Comparison of ENCODE assay signal across 22 cellular contexts in genomic region chr11:94939346-94939745, GRCh38. TPM values are rescaled to one million over a fixed set of nuclear protein-coding genes. Genes with fewer than 3 reads are reported as not detected.
DNase-seq lines count a peak whose midpoint lies in the region; ATAC-seq, FAIRE-seq and TF ChIP-seq lines count a peak whose summit lies in the region.
"Had no signal": no experiment of that assay in that cellular context is flagged by ENCODE, and none has a peak within 500 bp of the region (broad histone marks: within the 10 kb centered on the region; RNA-seq: fewer than 3 reads in every experiment).

No MANE protein-coding gene starts in this region.

- no peak for DNase-seq in left ventricle myocardium inferior
- no peak for DNase-seq in left cardiac atrium
- DNase-seq in K562 (ENCODE audit: extremely low read depth in 1 of 4, low spot score in 3 of 4): no peak
- DNase-seq in mesenchymal stem cell: no peak
- DNase-seq in NCI-H1417 treated with DMSO at 0.1 percent for 48 hours (lab: John Stamatoyannopoulos, UW): no peak
- DNase-seq in stimulated activated CD8-positive, alpha-beta memory T cell treated with anti-CD3 and anti-CD28 coated beads, Interleukin-4, amount 100 ng/mL, for 48 hours: no peak
- no peak for DNase-seq in colonic mucosa
- DNase-seq: 8988T; ACHN; BE2C; C1 segment of cervical spinal cord; CD4-positive, CD25-positive, alpha-beta regulatory T cell; CD8-positive, alpha-beta memory T cell; COR-L47; DMS 273 treated with DMSO at 0.1 percent for 48 hours; DMS53; DND-41; EL; H9 had no signal

- H4K20me1 ChIP-seq in K562 (replicated peaks; ENCODE audit: control insufficient read depth, insufficient read depth, low read length): no peaks in the 10 kb centered on the region

- no peak overlapping the region for H2BK12ac ChIP-seq in mesenchymal stem cell (ENCODE audit: low read length in 2 of 2)

- H3K4ac ChIP-seq in mesenchymal stem cell (ENCODE audit: low read depth in 1 of 2, low read length in 2 of 2): no peak overlapping the region

- CTCF ChIA-PET in K562 (lab: Yijun Ruan, JAX; ENCODE audit: low intra/inter-chr PET ratio): no interaction called here

- no peak overlapping the region for H2AFZ ChIP-seq in K562 (ENCODE audit: low read depth, low read length)
- H2AFZ ChIP-seq in mesenchymal stem cell (ENCODE audit: low read depth, low read length): no peak overlapping the region

- no peak for TF ChIP-seq EP300 in K562 (IDR thresholded peaks at IDR 0.05; ENCODE audit: low read length)

- no peaks in the 10 kb centered on the region for H3K9me1 ChIP-seq in K562 (ENCODE audit: control insufficient read depth, insufficient read depth, low read length)

- H3K27ac ChIP-seq in left ventricle myocardium inferior (replicated peaks) (peak overlapping the region; percentile 72), K562 (ENCODE audit: extremely low read depth, low read depth, low read length) (no peak overlapping the region), mesenchymal stem cell (ENCODE audit: low read length, poor library complexity, severe bottlenecking) (no peak overlapping the region), colonic mucosa (no peak overlapping the region)

- no peak overlapping the region for H3K14ac ChIP-seq in mesenchymal stem cell (ENCODE audit: low read length in 2 of 2)

- H2BK120ac ChIP-seq in mesenchymal stem cell (ENCODE audit: low read depth, low read length): no peak overlapping the region

- H3K23ac ChIP-seq in mesenchymal stem cell (ENCODE audit: low read length in 2 of 2): no peak overlapping the region

- H3K18ac ChIP-seq in mesenchymal stem cell (ENCODE audit: low read depth in 1 of 2, low read length in 2 of 2): no peak overlapping the region

- no peak overlapping the region for H2BK5ac ChIP-seq in mesenchymal stem cell (ENCODE audit: low read depth, low read length, poor library complexity, severe bottlenecking)

- H3K27me3 ChIP-seq in left ventricle myocardium inferior (ENCODE audit: low read depth) (no peaks in the 10 kb centered on the region), K562 (ENCODE audit: control insufficient read depth in 2 of 2, insufficient read depth in 2 of 2, low read length in 2 of 2) (peaks cover 7 to 13% of the 10 kb centered on the region in 2 experiments; a peak in 2 of 5 replicates), mesenchymal stem cell (ENCODE audit: control insufficient read depth in 1 of 2, insufficient read depth in 1 of 2, low read length in 2 of 2) (no peaks in the 10 kb centered on the region), colonic mucosa (no peaks in the 10 kb centered on the region)
- H3K27me3 ChIP-seq: BE2C had no signal

- no peaks in the 10 kb centered on the region for H3K79me1 ChIP-seq in mesenchymal stem cell (replicated peaks; ENCODE audit: low read length, poor library complexity, severe bottlenecking)

- TF ChIP-seq POLR2A in K562 (conservative IDR thresholded peaks at IDR 0.05): no peak

- no peak overlapping the region for H3K4me3 ChIP-seq in left ventricle myocardium inferior
- H3K4me3 ChIP-seq in K562: no peak overlapping the region
- no peak overlapping the region for H3K4me3 ChIP-seq in mesenchymal stem cell (ENCODE audit: insufficient read depth in 1 of 2, low read depth in 1 of 2, low read length in 2 of 2)
- H3K4me3 ChIP-seq in colonic mucosa: no peak overlapping the region
- H3K4me3 ChIP-seq: GM12878 had no signal

- H3K79me2 ChIP-seq in K562 (ENCODE audit: control insufficient read depth, insufficient read depth, low read length): no peaks in the 10 kb centered on the region

- no peak overlapping the region for H3K9ac ChIP-seq in K562 (ENCODE audit: insufficient read depth in 1 of 2, low read depth in 2 of 2, low read length in 2 of 2)
- H3K9ac ChIP-seq in mesenchymal stem cell (ENCODE audit: low read length): peak overlapping the region; percentile 46
- no peak overlapping the region for H3K9ac ChIP-seq in colonic mucosa (ENCODE audit: low read depth in 2 of 2, low read length in 2 of 2)

- no peaks in the 10 kb centered on the region for H3K9me3 ChIP-seq in left ventricle myocardium inferior (replicated peaks)
- H3K9me3 ChIP-seq in K562 (replicated peaks; ENCODE audit: control insufficient read depth, insufficient read depth, low read depth, low read length): no peaks in the 10 kb centered on the region
- peaks cover 5% of the 10 kb centered on the region for H3K9me3 ChIP-seq in mesenchymal stem cell (ENCODE audit: control insufficient read depth, low read length)
- H3K9me3 ChIP-seq in colonic mucosa: no peaks in the 10 kb centered on the region
- H3K9me3 ChIP-seq: BE2C had no signal

- no peak for TF ChIP-seq RAD21 in K562 (CRISPR knock-in tag; conservative IDR thresholded peaks at IDR 0.05 in 1 of 2, IDR thresholded peaks at IDR 0.05 in 1 of 2)

- no TSS peak for BruUV-seq in K562 (replicated peaks; lab: Mats Ljungman, UMichigan)

- H4K91ac ChIP-seq in mesenchymal stem cell (ENCODE audit: low read length): no peak overlapping the region

- in situ Hi-C loops in K562 (cut with MboI): no loop called here

- H3K4me1 ChIP-seq in left ventricle myocardium inferior: peaks cover 32% of the 10 kb centered on the region
- no peaks in the 10 kb centered on the region; a peak in 1 of 5 replicates for H3K4me1 ChIP-seq in K562 (replicated peaks in 1 of 2; ENCODE audit: control insufficient read depth in 2 of 2, insufficient read depth in 2 of 2, low read length in 2 of 2)
- H3K4me1 ChIP-seq in mesenchymal stem cell (ENCODE audit: control insufficient read depth, insufficient read depth, low read depth, low read length): peaks cover 8% of the 10 kb centered on the region
- H3K4me1 ChIP-seq in colonic mucosa: no peaks in the 10 kb centered on the region

- intact Hi-C loops in left ventricle myocardium inferior (cut with micrococcal nuclease) (no loop called here), left cardiac atrium (cut with DNase I) (no loop called here), K562 (cut with micrococcal nuclease) (no loop called here), colonic mucosa (cut with DNase I) (no loop called here)

- FAIRE-seq in K562 (lab: Jason Lieb, UNC): no peak
- FAIRE-seq: GM12878, H1, HepG2 had no signal

- WGBS in K562 (ENCODE audit: insufficient coverage, low coverage, missing lambda C conversion rate): 5% methylated on average over 2 of the region's 2 CpGs
- WGBS in mesenchymal stem cell: 100% methylated on average over 2 of the region's 2 CpGs

- POLR2A ChIA-PET in K562 (lab: Yijun Ruan, JAX): no interaction called here

- H2BK15ac ChIP-seq in mesenchymal stem cell (ENCODE audit: low read depth, poor library complexity, severe bottlenecking): no peak overlapping the region

- H3K4me2 ChIP-seq in K562 (ENCODE audit: insufficient read depth, low read length): no peak overlapping the region
- H3K4me2 ChIP-seq in mesenchymal stem cell (ENCODE audit: low read length, poor library complexity, severe bottlenecking): no peak overlapping the region

- H3K36me3 ChIP-seq in left ventricle myocardium inferior (no peaks in the 10 kb centered on the region), K562 (ENCODE audit: control insufficient read depth, insufficient read depth, low read length) (no peaks in the 10 kb centered on the region), mesenchymal stem cell (ENCODE audit: control insufficient read depth in 1 of 2, insufficient read depth in 2 of 2, low read depth in 1 of 2, low read length in 2 of 2) (no peaks in the 10 kb centered on the region), colonic mucosa (no peaks in the 10 kb centered on the region)
- H3K36me3 ChIP-seq: BE2C had no signal

- H4K8ac ChIP-seq in mesenchymal stem cell (ENCODE audit: low read length): no peak overlapping the region

- TF ChIP-seq CTCF in left ventricle myocardium inferior (IDR thresholded peaks at IDR 0.05; ENCODE audit: borderline replicate concordance): no peak
- no peak for TF ChIP-seq CTCF in K562 (IDR thresholded peaks at IDR 0.05 in 2 of 3, conservative IDR thresholded peaks at IDR 0.05 in 1 of 3; ENCODE audit: insufficient read depth in 2 of 3, low read depth in 1 of 3, low read length in 3 of 3)
- no peak for TF ChIP-seq CTCF in colonic mucosa (IDR thresholded peaks at IDR 0.05)

- ATAC-seq in left cardiac atrium: no peak
- no peak for ATAC-seq in K562
- ATAC-seq: GM12878, HepG2 had no signal

- H2AK5ac ChIP-seq in mesenchymal stem cell (ENCODE audit: low read length, severe bottlenecking): no peak overlapping the region

RNA-seq across cellular contexts. Expression of gene CWC15, which starts 34.0 kb away (rescaled TPM):
- total RNA-seq in left ventricle myocardium inferior: 71.6 TPM
- 10 to 100 TPM; 60.8 to 65.5 TPM for total RNA-seq in left cardiac atrium
- 30.9 and 73.8 TPM in 2 replicates for total RNA-seq in K562 (2011; cell fraction: chromatin; rRNA removed; ENCODE audit: low replicate concordance)
- 19.8 and 23.0 TPM in 2 replicates for total RNA-seq in K562 (2011; cell fraction: nucleolus; rRNA removed)
- 38.5 and 46.6 TPM in 2 replicates for total RNA-seq in K562 (2011; cell fraction: nucleoplasm; rRNA removed)
- total RNA-seq in K562 (2014; rRNA removed): 47.3 and 61.6 TPM in 2 replicates
- total RNA-seq in K562 (2014; rRNA removed; fragmentation: Illumina TruSeq; extraction: Trizol): 89.2 and 101 TPM in 2 replicates
- total RNA-seq in K562 (2015; rRNA removed; fragmentation: Illumina TruSeq; extraction: Trizol): 93.9 and 95.8 TPM in 2 replicates
- 61.6 and 76.0 TPM in 2 replicates for total RNA-seq in K562 (2021)
- polyA plus RNA-seq in K562 (2011; rRNA removed): 64.6 and 74.8 TPM in 2 replicates
- 7.5 and 17.8 TPM in 2 replicates for polyA plus RNA-seq in K562 (2011; cell fraction: cytosol; rRNA removed)
- polyA plus RNA-seq in K562 (2011; cell fraction: nucleus; rRNA removed): 39.0 and 71.6 TPM in 2 replicates
- 60.8 and 68.8 TPM in 2 replicates for polyA plus RNA-seq in K562 (2012)
- polyA plus RNA-seq in K562 (2014; fragmentation: Illumina TruSeq; extraction: Trizol): 80.4 and 96.8 TPM in 2 replicates
- polyA plus RNA-seq in K562 (2014; fragmentation: Nextera tagmentation; extraction: Ambion mirVana): 100 to 1,000 TPM; 128 to 168 TPM
- 63.2 and 65.9 TPM in 2 replicates for polyA plus RNA-seq in K562 (2014; rRNA removed)
- 44.0 and 51.2 TPM in 2 replicates for polyA minus RNA-seq in K562 (2011; rRNA and poly(A)+ RNA removed)
- polyA minus RNA-seq in K562 (2011; cell fraction: cytosol; rRNA and poly(A)+ RNA removed): 13.2 and 21.4 TPM in 2 replicates
- 31.8 and 70.3 TPM in 2 replicates for polyA minus RNA-seq in K562 (2011; cell fraction: nucleus; rRNA and poly(A)+ RNA removed)
- 113 TPM for polyA plus RNA-seq in mesenchymal stem cell (2013, experiment 1 of 2)
- 117 TPM for polyA plus RNA-seq in mesenchymal stem cell (2013, experiment 2 of 2)
- total RNA-seq in colonic mucosa: 10 to 100 TPM; 40.4 to 47.5 TPM

RNA-seq across cellular contexts. Expression of gene KDM4D, which starts 34.2 kb away (rescaled TPM):
- total RNA-seq in left ventricle myocardium inferior: 0.69 TPM
- total RNA-seq in left cardiac atrium: under 1 TPM; 0.80 to 0.89 TPM
- total RNA-seq in K562 (2011; cell fraction: chromatin; rRNA removed; ENCODE audit: low replicate concordance): 1.0 and 1.2 TPM in 2 replicates
- 0.50 and 0.79 TPM in 2 replicates for total RNA-seq in K562 (2011; cell fraction: nucleolus; rRNA removed)
- 0.53 and 0.59 TPM in 2 replicates for total RNA-seq in K562 (2011; cell fraction: nucleoplasm; rRNA removed)
- 0.50 and 0.65 TPM in 2 replicates for total RNA-seq in K562 (2014; rRNA removed)
- total RNA-seq in K562 (2014; rRNA removed; fragmentation: Illumina TruSeq; extraction: Trizol): 0.40 and 0.73 TPM in 2 replicates
- 0.49 and 0.54 TPM in 2 replicates for total RNA-seq in K562 (2015; rRNA removed; fragmentation: Illumina TruSeq; extraction: Trizol)
- 0.74 and 1.1 TPM in 2 replicates for total RNA-seq in K562 (2021)
- 0.59 and 0.81 TPM in 2 replicates for polyA plus RNA-seq in K562 (2011; rRNA removed)
- polyA plus RNA-seq in K562 (2011; cell fraction: cytosol; rRNA removed): 1.0 and 1.1 TPM in 2 replicates
- polyA plus RNA-seq in K562 (2011; cell fraction: nucleus; rRNA removed): 0.60 and 0.63 TPM in 2 replicates
- 0.64 and 1.1 TPM in 2 replicates for polyA plus RNA-seq in K562 (2012)
- polyA plus RNA-seq in K562 (2014; fragmentation: Illumina TruSeq; extraction: Trizol): 0.70 and 0.94 TPM in 2 replicates
- under 1 TPM; 0.34 to 0.39 TPM for polyA plus RNA-seq in K562 (2014; fragmentation: Nextera tagmentation; extraction: Ambion mirVana)
- 0.48 and 0.59 TPM in 2 replicates for polyA plus RNA-seq in K562 (2014; rRNA removed)
- 1.3 and 1.5 TPM in 2 replicates for polyA minus RNA-seq in K562 (2011; rRNA and poly(A)+ RNA removed)
- 0.86 and 1.8 TPM in 2 replicates for polyA minus RNA-seq in K562 (2011; cell fraction: cytosol; rRNA and poly(A)+ RNA removed)
- polyA minus RNA-seq in K562 (2011; cell fraction: nucleus; rRNA and poly(A)+ RNA removed): 0.94 and 1.3 TPM in 2 replicates
- polyA plus RNA-seq in mesenchymal stem cell (2013, experiment 1 of 2): 0.40 TPM
- polyA plus RNA-seq in mesenchymal stem cell (2013, experiment 2 of 2): 0.41 TPM
- under 1 TPM in 1 of 2 donors, not detected in 1; 0.20 TPM for total RNA-seq in colonic mucosa
